In genomic region chr7:75460541-75460940, GRCh38 we compare ENCODE assay signal across 15 cellular contexts. TPM values are rescaled to one million over a fixed set of nuclear protein-coding genes. Genes with fewer than 3 reads are reported as not detected.
DNase-seq lines count a peak whose midpoint lies in the region; ATAC-seq and TF ChIP-seq lines count a peak whose summit lies in the region.
"Not testable (repeated sequence)": the region's sequence is repeated elsewhere in the genome, so short reads cannot be mapped to it uniquely, and the experiment has no call there.
"Had no signal": no experiment of that assay in that cellular context is flagged by ENCODE, and none has a peak within 500 bp of the region (broad histone marks: within the 10 kb centered on the region; RNA-seq: fewer than 3 reads in every experiment).

No MANE protein-coding gene starts in this region.

- H3K27me3 Mint-ChIP-seq in CD4-positive, alpha-beta T cell; T-cell; activated CD4-positive, alpha-beta memory T cell treated with anti-CD3 and anti-CD28 coated beads, Interleukin-2, amount 10 ng/mL, durations not matched to agents 7 days and 5 days; activated T-helper 1 cell treated with anti-CD3 and anti-CD28 coated beads, Interleukin-12 subunit alpha, Interleukin-12 subunit beta, Interleukin-2, Interleukin-4 antibody, amounts not matched to agents 30 ng/mL and 10 ng/mL and 1 ng/mL, durations not matched to agents 14 hours and 24 hours and 36 hours (ENCODE audit: insufficient read depth); endothelial cell (ENCODE audit: unreplicated experiment); immature natural killer cell (ENCODE audit: low read depth in 3 of 3): not testable (repeated sequence)

- not testable (repeated sequence) for H3K36me3 Mint-ChIP-seq in CD4-positive, alpha-beta T cell (ENCODE audit: low read depth); T-cell; activated CD4-positive, alpha-beta memory T cell treated with anti-CD3 and anti-CD28 coated beads, Interleukin-2, amount 10 ng/mL, durations not matched to agents 7 days and 5 days (ENCODE audit: low read depth); activated T-helper 1 cell treated with anti-CD3 and anti-CD28 coated beads, Interleukin-12 subunit alpha, Interleukin-12 subunit beta, Interleukin-2, Interleukin-4 antibody, amounts not matched to agents 30 ng/mL and 10 ng/mL and 1 ng/mL, durations not matched to agents 14 hours and 24 hours and 36 hours (ENCODE audit: low read depth); endothelial cell (ENCODE audit: low read depth, unreplicated experiment); immature natural killer cell

- peak overlapping the region; percentile 31 for H3K27ac Mint-ChIP-seq in CD4-positive, alpha-beta T cell
- peak overlapping the region; percentile 55 to 66 for H3K27ac Mint-ChIP-seq in T-cell
- peak overlapping the region; percentile 17 for H3K27ac Mint-ChIP-seq in activated CD4-positive, alpha-beta memory T cell treated with anti-CD3 and anti-CD28 coated beads, Interleukin-2, amount 10 ng/mL, durations not matched to agents 7 days and 5 days
- H3K27ac Mint-ChIP-seq in activated T-helper 1 cell treated with anti-CD3 and anti-CD28 coated beads, Interleukin-12 subunit alpha, Interleukin-12 subunit beta, Interleukin-2, Interleukin-4 antibody, amounts not matched to agents 30 ng/mL and 10 ng/mL and 1 ng/mL, durations not matched to agents 14 hours and 24 hours and 36 hours = peak overlapping the region; percentile 64
- peak overlapping the region; percentile 92 for H3K27ac Mint-ChIP-seq in endothelial cell (ENCODE audit: unreplicated experiment)
- H3K27ac Mint-ChIP-seq in immature natural killer cell = peak overlapping the region in 5 of 6 donors; percentile 19 to 80 (median 78)

- not testable (repeated sequence) for H3K27ac ChIP-seq in CD4-positive, alpha-beta T cell (ENCODE audit: low read depth, low read length)
- H3K27ac ChIP-seq in neutrophil = peak overlapping the region; percentile 66

- not testable (repeated sequence) for H3K4me3 ChIP-seq in neutrophil (ENCODE audit: low read depth in 1 of 2, low read length in 1 of 2)

- not testable (repeated sequence) for H3K9me3 ChIP-seq in CD4-positive, alpha-beta T cell (ENCODE audit: control insufficient read depth, low read length); neutrophil

- TF ChIP-seq CTCF in CD4-positive, alpha-beta T cell (IDR thresholded peaks at IDR 0.05); endothelial cell (IDR thresholded peaks at IDR 0.05; ENCODE audit: unreplicated experiment); neutrophil (IDR thresholded peaks at IDR 0.05): not testable (repeated sequence)

- not testable (repeated sequence) for DNase-seq in CD4-positive, alpha-beta T cell; T-cell; activated CD4-positive, alpha-beta memory T cell treated with anti-CD3 and anti-CD28 coated beads, Interleukin-2, amount 10 ng/mL, durations not matched to agents 7 days and 5 days; activated T-helper 1 cell treated with anti-CD3 and anti-CD28 coated beads, Interleukin-12 subunit alpha, Interleukin-12 subunit beta, Interleukin-2, Interleukin-4 antibody, amounts not matched to agents 30 ng/mL and 10 ng/mL and 1 ng/mL, durations not matched to agents 14 hours and 24 hours and 36 hours (ENCODE audit: low spot score); endothelial cell (ENCODE audit: low spot score); immature natural killer cell

- peaks cover 20 to 27% of the 10 kb centered on the region in 2 experiments for H3K4me1 ChIP-seq in neutrophil (ENCODE audit: control insufficient read depth in 1 of 2, insufficient read depth in 1 of 2, low read depth in 1 of 2, low read length in 1 of 2)

- not testable (repeated sequence) for H3K36me3 ChIP-seq in neutrophil

- intact Hi-C loops in CD4-positive, alpha-beta T cell (cut with DNase I, micrococcal nuclease); activated T-helper 1 cell treated with anti-CD3 and anti-CD28 coated beads, Interleukin-12 subunit alpha, Interleukin-12 subunit beta, Interleukin-2, Interleukin-4 antibody, amounts not matched to agents 30 ng/mL and 10 ng/mL and 1 ng/mL, durations not matched to agents 14 hours and 24 hours and 36 hours (cut with micrococcal nuclease): not testable (repeated sequence)

- CTCF ChIA-PET in CD4-positive, alpha-beta T cell (lab: Charles Lee); T-cell (lab: Charles Lee); activated CD4-positive, alpha-beta memory T cell treated with anti-CD3 and anti-CD28 coated beads, Interleukin-2, amount 10 ng/mL, durations not matched to agents 7 days and 5 days (lab: Charles Lee): not testable (repeated sequence)

- not testable (repeated sequence) for H3K27me3 ChIP-seq in CD4-positive, alpha-beta T cell (ENCODE audit: control insufficient read depth, insufficient read depth, low read length); neutrophil

- not testable (repeated sequence) for H3K9me3 Mint-ChIP-seq in CD4-positive, alpha-beta T cell; T-cell; activated CD4-positive, alpha-beta memory T cell treated with anti-CD3 and anti-CD28 coated beads, Interleukin-2, amount 10 ng/mL, durations not matched to agents 7 days and 5 days; activated T-helper 1 cell treated with anti-CD3 and anti-CD28 coated beads, Interleukin-12 subunit alpha, Interleukin-12 subunit beta, Interleukin-2, Interleukin-4 antibody, amounts not matched to agents 30 ng/mL and 10 ng/mL and 1 ng/mL, durations not matched to agents 14 hours and 24 hours and 36 hours; endothelial cell (ENCODE audit: unreplicated experiment); immature natural killer cell

- ATAC-seq in CD4-positive, alpha-beta T cell (ENCODE audit: poor library complexity); T-cell (replicated peaks in 1 of 4): not testable (repeated sequence)

- POLR2A ChIA-PET in CD4-positive, alpha-beta T cell (lab: Charles Lee); T-cell (lab: Charles Lee); activated CD4-positive, alpha-beta memory T cell treated with anti-CD3 and anti-CD28 coated beads, Interleukin-2, amount 10 ng/mL, durations not matched to agents 7 days and 5 days (lab: Charles Lee): not testable (repeated sequence)

- not testable (repeated sequence) for H3K4me1 Mint-ChIP-seq in CD4-positive, alpha-beta T cell (ENCODE audit: low read depth); T-cell; activated CD4-positive, alpha-beta memory T cell treated with anti-CD3 and anti-CD28 coated beads, Interleukin-2, amount 10 ng/mL, durations not matched to agents 7 days and 5 days; activated T-helper 1 cell treated with anti-CD3 and anti-CD28 coated beads, Interleukin-12 subunit alpha, Interleukin-12 subunit beta, Interleukin-2, Interleukin-4 antibody, amounts not matched to agents 30 ng/mL and 10 ng/mL and 1 ng/mL, durations not matched to agents 14 hours and 24 hours and 36 hours (ENCODE audit: low read depth); endothelial cell (ENCODE audit: unreplicated experiment); immature natural killer cell

- not testable (repeated sequence) for H3K4me3 Mint-ChIP-seq in CD4-positive, alpha-beta T cell; T-cell; activated CD4-positive, alpha-beta memory T cell treated with anti-CD3 and anti-CD28 coated beads, Interleukin-2, amount 10 ng/mL, durations not matched to agents 7 days and 5 days; activated T-helper 1 cell treated with anti-CD3 and anti-CD28 coated beads, Interleukin-12 subunit alpha, Interleukin-12 subunit beta, Interleukin-2, Interleukin-4 antibody, amounts not matched to agents 30 ng/mL and 10 ng/mL and 1 ng/mL, durations not matched to agents 14 hours and 24 hours and 36 hours; endothelial cell (ENCODE audit: unreplicated experiment); immature natural killer cell

RNA-seq across cellular contexts. Expression of gene POM121C, which starts 25.6 kb away (rescaled TPM):
- total RNA-seq in CD4-positive, alpha-beta T cell = 10 to 100 TPM; 97.6 to 99.5 TPM
- total RNA-seq in T-cell = 100 to 1,000 TPM in 2 of 5 donors, 10 to 100 TPM in 3; 76.9 to 113 (median 86.1) TPM
- 10 to 100 TPM; 71.8 to 73.3 TPM for total RNA-seq in activated CD4-positive, alpha-beta memory T cell treated with anti-CD3 and anti-CD28 coated beads, Interleukin-2, amount 10 ng/mL, durations not matched to agents 7 days and 5 days
- total RNA-seq in activated T-helper 1 cell treated with anti-CD3 and anti-CD28 coated beads, Interleukin-12 subunit alpha, Interleukin-12 subunit beta, Interleukin-2, Interleukin-4 antibody, amounts not matched to agents 30 ng/mL and 10 ng/mL and 1 ng/mL, durations not matched to agents 14 hours and 24 hours and 36 hours = 76.9 and 82.7 TPM in 2 replicates
- 66.4 TPM for total RNA-seq in endothelial cell (ENCODE audit: unreplicated experiment)
- polyA plus RNA-seq in immature natural killer cell = 10 to 100 TPM in 1 of 3 donors, 1 to 10 TPM in 2; 3.8 to 38.0 (median 5.1) TPM

RNA-seq across cellular contexts. Expression of gene SPDYE5, which starts 31.6 kb away (rescaled TPM):
- total RNA-seq in CD4-positive, alpha-beta T cell = under 1 TPM in 1 of 2 experiments, not detected in 1; 0.20 TPM
- total RNA-seq in T-cell (under 1 TPM in 2 of 5 donors, not detected in 3; 0.23 to 0.30 TPM), endothelial cell (ENCODE audit: unreplicated experiment) (not detected)
- total RNA-seq in activated CD4-positive, alpha-beta memory T cell treated with anti-CD3 and anti-CD28 coated beads, Interleukin-2, amount 10 ng/mL, durations not matched to agents 7 days and 5 days = not detected
- not detected in 2 replicates for total RNA-seq in activated T-helper 1 cell treated with anti-CD3 and anti-CD28 coated beads, Interleukin-12 subunit alpha, Interleukin-12 subunit beta, Interleukin-2, Interleukin-4 antibody, amounts not matched to agents 30 ng/mL and 10 ng/mL and 1 ng/mL, durations not matched to agents 14 hours and 24 hours and 36 hours
- polyA plus RNA-seq in immature natural killer cell = not detected
- total RNA-seq: A172, B cell, Calu3, G401, GM12878, H7, HFFc6, HT1080 had no signal

Comparison
In these comparisons a context has a peak if more than half of its experiments do, and no peak if none do; other contexts are left out.
1. H3K27ac Mint-ChIP-seq: peak in every context shown above with its lines; median percentile 92 in endothelial cell; 78 in immature natural killer cell; 64 in activated T-helper 1 cell treated with anti-CD3 and anti-CD28 coated beads, Interleukin-12 subunit alpha, Interleukin-12 subunit beta, Interleukin-2, Interleukin-4 antibody, amounts not matched to agents 30 ng/mL and 10 ng/mL and 1 ng/mL, durations not matched to agents 14 hours and 24 hours and 36 hours; 60 in T-cell; 31 in CD4-positive, alpha-beta T cell; 17 in activated CD4-positive, alpha-beta memory T cell treated with anti-CD3 and anti-CD28 coated beads, Interleukin-2, amount 10 ng/mL, durations not matched to agents 7 days and 5 days.